In the genomic region with DNA sequence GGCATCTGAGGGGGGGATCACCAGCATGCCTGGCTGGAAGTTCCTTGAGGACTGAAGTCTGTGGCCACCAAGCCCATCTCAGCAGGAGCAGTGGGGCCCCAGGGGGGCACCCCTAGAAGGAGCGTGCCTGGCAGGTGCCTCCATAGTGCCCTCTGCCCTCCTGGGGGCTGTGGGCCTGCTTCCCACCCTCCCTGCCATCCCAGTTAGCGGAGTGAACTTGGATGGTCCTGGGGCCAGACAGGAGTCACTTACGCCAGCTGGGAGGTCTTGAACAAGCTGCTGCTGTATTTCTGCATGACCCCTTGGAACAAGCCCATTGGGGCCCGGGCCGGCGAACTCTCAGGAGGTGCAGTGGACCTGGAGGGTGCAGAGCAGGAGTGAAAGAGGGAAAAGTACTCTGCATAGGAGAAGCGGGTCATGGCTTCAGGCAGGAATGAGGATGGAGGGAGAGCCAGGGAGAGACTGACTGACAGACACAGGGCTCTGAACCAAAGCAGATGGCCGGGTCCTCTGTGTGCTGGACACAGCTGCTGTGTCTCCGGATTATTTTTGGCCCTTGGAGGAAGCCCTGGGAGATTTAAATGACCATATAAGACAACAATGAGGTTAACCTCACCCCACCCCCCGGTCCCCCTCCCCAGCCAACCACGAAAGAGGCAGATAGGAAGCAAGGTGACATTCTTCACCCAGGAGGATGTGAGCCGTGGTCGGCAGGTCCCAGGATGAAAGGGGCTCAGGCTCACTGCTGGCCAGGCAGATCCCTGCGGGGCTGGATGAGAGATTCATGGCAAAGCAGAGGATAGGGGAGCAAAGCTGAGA, we compare ENCODE assay signal across 13 cellular contexts. TPM values are rescaled to one million over a fixed set of nuclear protein-coding genes. Genes with fewer than 3 reads are reported as not detected.
DNase-seq lines count a peak whose midpoint lies in the region; ATAC-seq and TF ChIP-seq lines count a peak whose summit lies in the region.
"Had no signal": no experiment of that assay in that cellular context is flagged by ENCODE, and none has a peak within 500 bp of the region (broad histone marks: within the 10 kb centered on the region; RNA-seq: fewer than 3 reads in every experiment).

No MANE protein-coding gene starts in this region.

- peaks cover 92% of the 10 kb centered on the region for H3K4me1 Mint-ChIP-seq in activated CD4-positive, alpha-beta T cell treated with anti-CD3 and anti-CD28 coated beads, Interleukin-2, amount 10 ng/mL, durations not matched to agents 24 days and 14 days
- peaks cover 94% of the 10 kb centered on the region for H3K4me1 Mint-ChIP-seq in T-helper 1 cell treated with Interleukin-12 subunit alpha and Interleukin-12 subunit beta and Interleukin-4 antibody, amounts not matched to agents 30 μg/mL and 1 μg/mL, for 36 hours (ENCODE audit: low read depth)
- H3K4me1 Mint-ChIP-seq in endodermal cell: peaks cover 21% of the 10 kb centered on the region

- H3K36me3 ChIP-seq in heart right ventricle: peaks cover 0 to 52% (median 3%) of the 10 kb centered on the region in 9 donors
- H3K36me3 ChIP-seq in endodermal cell (ENCODE audit: control insufficient read depth, insufficient read depth, low read length): no peaks in the 10 kb centered on the region
- H3K36me3 ChIP-seq: HAP-1 had no signal

- H3K4me3 Mint-ChIP-seq in activated CD4-positive, alpha-beta T cell treated with anti-CD3 and anti-CD28 coated beads, Interleukin-2, amount 10 ng/mL, durations not matched to agents 24 days and 14 days: peak overlapping the region; percentile 86
- H3K4me3 Mint-ChIP-seq in T-helper 1 cell treated with Interleukin-12 subunit alpha and Interleukin-12 subunit beta and Interleukin-4 antibody, amounts not matched to agents 30 μg/mL and 1 μg/mL, for 36 hours: peak overlapping the region; percentile 83
- no peak overlapping the region for H3K4me3 Mint-ChIP-seq in endodermal cell

- peaks cover 42% of the 10 kb centered on the region for H3K36me3 Mint-ChIP-seq in activated CD4-positive, alpha-beta T cell treated with anti-CD3 and anti-CD28 coated beads, Interleukin-2, amount 10 ng/mL, durations not matched to agents 24 days and 14 days (ENCODE audit: low read depth)
- peaks cover 41% of the 10 kb centered on the region for H3K36me3 Mint-ChIP-seq in T-helper 1 cell treated with Interleukin-12 subunit alpha and Interleukin-12 subunit beta and Interleukin-4 antibody, amounts not matched to agents 30 μg/mL and 1 μg/mL, for 36 hours (ENCODE audit: low read depth)
- no peaks in the 10 kb centered on the region for H3K36me3 Mint-ChIP-seq in endodermal cell (ENCODE audit: low read depth)

- H3K4me1 ChIP-seq in heart right ventricle: peaks cover 7 to 85% (median 65%) of the 10 kb centered on the region in 9 donors
- H3K4me1 ChIP-seq in endodermal cell (ENCODE audit: control insufficient read depth, insufficient read depth, low read length): no peaks in the 10 kb centered on the region
- H3K4me1 ChIP-seq: HAP-1 had no signal

- ATAC-seq in heart right ventricle: peak; percentile 69 to 87 (median 76)
- ATAC-seq in GM21367 (IDR thresholded peaks at IDR 0.05; ENCODE audit: unreplicated experiment): no peak
- no peak for ATAC-seq in HG03342 (IDR thresholded peaks at IDR 0.05; ENCODE audit: unreplicated experiment)
- ATAC-seq: mucosa of descending colon had no signal

- no peaks in the 10 kb centered on the region for H3K27me3 Mint-ChIP-seq in activated CD4-positive, alpha-beta T cell treated with anti-CD3 and anti-CD28 coated beads, Interleukin-2, amount 10 ng/mL, durations not matched to agents 24 days and 14 days
- no peaks in the 10 kb centered on the region for H3K27me3 Mint-ChIP-seq in T-helper 1 cell treated with Interleukin-12 subunit alpha and Interleukin-12 subunit beta and Interleukin-4 antibody, amounts not matched to agents 30 μg/mL and 1 μg/mL, for 36 hours (ENCODE audit: low read depth)
- H3K27me3 Mint-ChIP-seq in endodermal cell (ENCODE audit: insufficient read depth): peaks cover 16% of the 10 kb centered on the region

- no peak overlapping the region for H3K9ac ChIP-seq in endodermal cell (ENCODE audit: extremely low read depth, low read length, poor library complexity, severe bottlenecking)

- TF ChIP-seq CTCF in heart right ventricle (IDR thresholded peaks at IDR 0.05) (no peak), endodermal cell (conservative IDR thresholded peaks at IDR 0.05) (no peak)

- H3K9me3 ChIP-seq in heart right ventricle (no peaks in the 10 kb centered on the region), endodermal cell (ENCODE audit: control insufficient read depth, low read length) (no peaks in the 10 kb centered on the region)
- H3K9me3 ChIP-seq: HAP-1, mucosa of descending colon had no signal

- peak overlapping the region; percentile 100 for H3K27ac Mint-ChIP-seq in activated CD4-positive, alpha-beta T cell treated with anti-CD3 and anti-CD28 coated beads, Interleukin-2, amount 10 ng/mL, durations not matched to agents 24 days and 14 days
- H3K27ac Mint-ChIP-seq in T-helper 1 cell treated with Interleukin-12 subunit alpha and Interleukin-12 subunit beta and Interleukin-4 antibody, amounts not matched to agents 30 μg/mL and 1 μg/mL, for 36 hours: peak overlapping the region; percentile 98
- H3K27ac Mint-ChIP-seq in endodermal cell: no peak overlapping the region

- DNase-seq in activated CD4-positive, alpha-beta T cell treated with anti-CD3 and anti-CD28 coated beads, Interleukin-2, amount 10 ng/mL, durations not matched to agents 24 days and 14 days: peak; percentile 80
- DNase-seq in activated CD4-positive, alpha-beta T cell treated with anti-CD3 and anti-CD28 coated beads, Interleukin-2, amount 50 U/mL, for 4 hours: no peak
- DNase-seq in heart right ventricle (peak in 1 of 2 donors; percentile 71), endodermal cell (no peak)
- peak; percentile 41 for DNase-seq in stimulated activated CD8-positive, alpha-beta memory T cell treated with anti-CD3 and anti-CD28 coated beads, Interleukin-4, amount 100 ng/mL, for 48 hours
- DNase-seq: amniotic stem cell, mucosa of descending colon had no signal

- no peaks in the 10 kb centered on the region for H3K9me3 Mint-ChIP-seq in activated CD4-positive, alpha-beta T cell treated with anti-CD3 and anti-CD28 coated beads, Interleukin-2, amount 10 ng/mL, durations not matched to agents 24 days and 14 days
- H3K9me3 Mint-ChIP-seq in T-helper 1 cell treated with Interleukin-12 subunit alpha and Interleukin-12 subunit beta and Interleukin-4 antibody, amounts not matched to agents 30 μg/mL and 1 μg/mL, for 36 hours: no peaks in the 10 kb centered on the region
- H3K9me3 Mint-ChIP-seq in endodermal cell: no peaks in the 10 kb centered on the region

- 30 to 39% methylated on average over 14 of the region's 14 CpGs for WGBS in heart right ventricle, 2 donors
- 85 to 91% methylated on average over 6 to 14 of the region's 14 CpGs for WGBS in endodermal cell (ENCODE audit: insufficient coverage in 1 of 2, insufficient read length in 1 of 2), 2 experiments

- intact Hi-C loops in activated CD4-positive, alpha-beta T cell treated with anti-CD3 and anti-CD28 coated beads, Interleukin-2, amount 10 ng/mL, durations not matched to agents 24 days and 14 days (cut with micrococcal nuclease): loop anchor here (5.0 kb wide), 1 partner anchor 126 kb away; the partner anchor contains the start of genes DDX24 and IFI27L1
- intact Hi-C loops in heart right ventricle (cut with DNase I): loop anchor here in 2 of 10 donors (2.0 to 5.0 kb wide), 2 partner anchors 18 to 46 kb away; no protein-coding TSS in a partner anchor

- H3K4me3 ChIP-seq in heart right ventricle (peak overlapping the region in 2 of 10 donors; percentile 22 to 37), endodermal cell (ENCODE audit: low read length) (no peak overlapping the region)
- H3K4me3 ChIP-seq: HAP-1, mucosa of descending colon had no signal

- H3K27ac ChIP-seq in heart right ventricle: peak overlapping the region; percentile 36 to 91 (median 78)
- H3K27ac ChIP-seq in endodermal cell (ENCODE audit: low read depth, low read length): no peak overlapping the region

- peaks cover 0 to 4% (median 0%) of the 10 kb centered on the region in 7 donors for H3K27me3 ChIP-seq in heart right ventricle
- no peaks in the 10 kb centered on the region for H3K27me3 ChIP-seq in endodermal cell (ENCODE audit: control insufficient read depth, insufficient read depth, low read length, poor library complexity, severe bottlenecking)

RNA-seq across cellular contexts. Expression of gene ASB2, which starts 19.6 kb away (rescaled TPM):
- total RNA-seq in activated CD4-positive, alpha-beta T cell treated with anti-CD3 and anti-CD28 coated beads, Interleukin-2, amount 10 ng/mL, durations not matched to agents 24 days and 14 days: 21.1 and 21.6 TPM in 2 replicates
- total RNA-seq in heart right ventricle: 100 to 1,000 TPM in 9 of 10 donors, 10 to 100 TPM in 1; 85.7 to 253 (median 168) TPM
- 100 to 1,000 TPM in 1 of 2 donors, 10 to 100 TPM in 1; 19.6 to 374 TPM for polyA plus RNA-seq in heart right ventricle
- total RNA-seq in endodermal cell: under 1 TPM in 1 of 2 donors, not detected in 1; 0.11 TPM
- polyA plus RNA-seq in endodermal cell (2013, experiment 1 of 2): 0.75 TPM
- polyA plus RNA-seq in endodermal cell (2013, experiment 2 of 2): 0.58 TPM
- total RNA-seq: A673 had no signal

RNA-seq across cellular contexts. Expression of gene FAM181A, which starts 29.6 kb away (rescaled TPM):
- total RNA-seq in activated CD4-positive, alpha-beta T cell treated with anti-CD3 and anti-CD28 coated beads, Interleukin-2, amount 10 ng/mL, durations not matched to agents 24 days and 14 days: not detected in 2 replicates
- total RNA-seq in heart right ventricle (not detected), endodermal cell (not detected)
- not detected for polyA plus RNA-seq in heart right ventricle
- polyA plus RNA-seq in endodermal cell (2013, experiment 1 of 2): 13.0 TPM
- 11.0 TPM for polyA plus RNA-seq in endodermal cell (2013, experiment 2 of 2)
- total RNA-seq: A673; mucosa of descending colon; T-helper 1 cell treated with Interleukin-12 subunit alpha and Interleukin-12 subunit beta and Interleukin-4 antibody, amounts not matched to agents 30 ng/mL and 1 ng/mL, for 36 hours had no signal

RNA-seq across cellular contexts. Expression of gene CCDC197, which starts 40.4 kb away (rescaled TPM):
- total RNA-seq in activated CD4-positive, alpha-beta T cell treated with anti-CD3 and anti-CD28 coated beads, Interleukin-2, amount 10 ng/mL, durations not matched to agents 24 days and 14 days: not detected in 2 replicates
- total RNA-seq in heart right ventricle (1 to 10 TPM in 3 of 10 donors, under 1 TPM in 6, not detected in 1; 0.40 to 1.6 (median 0.75) TPM), endodermal cell (not detected)
- 1 to 10 TPM in 1 of 2 donors, not detected in 1; 1.3 TPM for polyA plus RNA-seq in heart right ventricle
- not detected for polyA plus RNA-seq in endodermal cell (2013, experiment 1 of 2)
- polyA plus RNA-seq in endodermal cell (2013, experiment 2 of 2): not detected
- total RNA-seq: A673; mucosa of descending colon; T-helper 1 cell treated with Interleukin-12 subunit alpha and Interleukin-12 subunit beta and Interleukin-4 antibody, amounts not matched to agents 30 ng/mL and 1 ng/mL, for 36 hours had no signal

Comparison
In these comparisons a context has a peak if more than half of its experiments do, and no peak if none do; other contexts are left out.
1. DNase-seq: peak in activated CD4-positive, alpha-beta T cell treated with anti-CD3 and anti-CD28 coated beads, Interleukin-2, amount 10 ng/mL, durations not matched to agents 24 days and 14 days (single experiment) and stimulated activated CD8-positive, alpha-beta memory T cell treated with anti-CD3 and anti-CD28 coated beads, Interleukin-4, amount 100 ng/mL, for 48 hours (single experiment); none in activated CD4-positive, alpha-beta T cell treated with anti-CD3 and anti-CD28 coated beads, Interleukin-2, amount 50 U/mL, for 4 hours (0 of 2) and endodermal cell (single experiment).
2. ATAC-seq: peak in heart right ventricle (8 of 8); none in GM21367 (single experiment) and HG03342 (single experiment).
3. RNA of gene ASB2, which starts 19.6 kb away (total RNA-seq): 85.7 to 253 TPM in heart right ventricle and 21.1 to 21.6 TPM in activated CD4-positive, alpha-beta T cell treated with anti-CD3 and anti-CD28 coated beads, Interleukin-2, amount 10 ng/mL, durations not matched to agents 24 days and 14 days; 0.11 TPM in endodermal cell; every median in the first group is over 10 times any median in the second.